In the genomic region with DNA sequence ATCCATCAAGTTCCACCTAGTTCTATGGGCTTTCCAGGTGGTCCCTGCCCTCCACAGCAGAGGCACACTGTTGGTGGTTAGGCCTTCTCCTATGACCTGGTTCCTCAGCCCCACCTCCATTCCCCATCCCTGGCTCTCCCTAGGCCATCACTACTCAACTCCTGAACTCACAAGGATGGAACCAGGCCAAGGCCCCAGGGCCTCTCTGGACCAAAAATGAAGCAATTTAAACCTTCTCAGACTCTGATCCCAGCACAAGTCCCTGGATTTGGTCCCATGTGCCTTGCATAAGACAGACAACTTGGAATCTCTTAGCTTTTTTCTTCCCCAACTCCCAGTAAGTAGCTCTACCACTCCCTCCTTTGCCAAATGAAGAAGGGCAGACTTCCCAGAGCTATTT, we compare ENCODE assay signal across 24 cellular contexts. TPM values are rescaled to one million over a fixed set of nuclear protein-coding genes. Genes with fewer than 3 reads are reported as not detected.
DNase-seq lines count a peak whose midpoint lies in the region; TF ChIP-seq lines count a peak whose summit lies in the region.
"Had no signal": no experiment of that assay in that cellular context is flagged by ENCODE, and none has a peak within 500 bp of the region (broad histone marks: within the 10 kb centered on the region; RNA-seq: fewer than 3 reads in every experiment).

No MANE protein-coding gene starts in this region.

- POLR2A ChIA-PET in MCF 10A (lab: Yijun Ruan, JAX): interaction anchor here (1.7 kb wide), 1 partner anchor 11 kb away, joined by 6 read pairs; no protein-coding TSS in a partner anchor

- peak overlapping the region; percentile 69 for H3K27ac Mint-ChIP-seq in MCF 10A (ENCODE audit: low read depth, unreplicated experiment)
- H3K27ac Mint-ChIP-seq: CD4-positive, CD25-positive, alpha-beta regulatory T cell had no signal

- DNase-seq in MCF 10A (ENCODE audit: unreplicated experiment) (peak; percentile 80), mammary epithelial cell (no peak), coronary artery (ENCODE audit: low spot score) (peak; percentile 45), globus pallidus (ENCODE audit: low spot score) (peak; percentile 3), middle frontal gyrus (ENCODE audit: extremely low spot score, low spot score) (no peak), dorsolateral prefrontal cortex (no peak), kidney glomerular epithelial cell (lab: John Stamatoyannopoulos, UW) (no peak)
- DNase-seq: 8988T; ACHN; CD4-positive, CD25-positive, alpha-beta regulatory T cell; DMS153; DND-41; H7; Kasumi-1; MM.1S; NCI-H1417; NCI-H1694 treated with DMSO at 0.1 percent for 48 hours; NCI-H2081; NCI-H2227 treated with DMSO at 0.1 percent for 48 hours; NCI-H526 treated with DMSO at 0.1 percent for 48 hours; SK-N-SH had no signal

- no peaks in the 10 kb centered on the region for H3K36me3 Mint-ChIP-seq in MCF 10A (ENCODE audit: insufficient read depth, unreplicated experiment)

- H3K9me3 ChIP-seq in mammary epithelial cell (replicated peaks; ENCODE audit: insufficient read depth, low read length): no peaks in the 10 kb centered on the region
- H3K9me3 ChIP-seq: BLaER1, SK-N-SH had no signal

- peaks cover 6% of the 10 kb centered on the region for H3K9me3 Mint-ChIP-seq in MCF 10A (ENCODE audit: unreplicated experiment)

- no peaks in the 10 kb centered on the region for H3K27me3 Mint-ChIP-seq in MCF 10A (ENCODE audit: insufficient read depth, unreplicated experiment)

- no peaks in the 10 kb centered on the region for H3K27me3 ChIP-seq in mammary epithelial cell (ENCODE audit: insufficient read depth, low read length)
- peaks cover 0 to 18% (median 5%) of the 10 kb centered on the region in 45 donors for H3K27me3 ChIP-seq in dorsolateral prefrontal cortex
- H3K27me3 ChIP-seq: BLaER1 had no signal

- in situ Hi-C loops in mammary epithelial cell (cut with MboI; ENCODE audit: low sequenced_read_pairs in 2 of 2): no loop called here

- intact Hi-C loops in MCF 10A (cut with micrococcal nuclease): no loop called here
- intact Hi-C loops in mammary epithelial cell (cut with micrococcal nuclease): no loop called here
- intact Hi-C loops in dorsolateral prefrontal cortex (cut with DNase I): no loop called here

- no peak overlapping the region for H2AFZ ChIP-seq in mammary epithelial cell (ENCODE audit: low read depth, low read length)

- CTCF ChIA-PET in MCF 10A (lab: Yijun Ruan, JAX) (interaction anchor here (1.3 kb wide), 1 partner anchor 89 kb away, joined by 3 read pairs; no protein-coding TSS in a partner anchor), mammary epithelial cell (lab: Charles Lee; ENCODE audit: low non-redundant PET) (no interaction called here)

- H3K4me1 ChIP-seq in mammary epithelial cell (ENCODE audit: insufficient read depth, low read length): peaks cover 32% of the 10 kb centered on the region
- H3K4me1 ChIP-seq: BLaER1 had no signal

- H3K4me3 ChIP-seq in mammary epithelial cell (replicated peaks in 1 of 3; ENCODE audit: insufficient read depth in 1 of 3, low read depth in 2 of 3, low read length in 3 of 3) (no peak overlapping the region), coronary artery (no peak overlapping the region), dorsolateral prefrontal cortex (no peak overlapping the region)
- H3K4me3 ChIP-seq: BLaER1, K562 had no signal

- TF ChIP-seq CTCF in MCF 10A (IDR thresholded peaks at IDR 0.05; ENCODE audit: unreplicated experiment) (no peak), mammary epithelial cell (conservative IDR thresholded peaks at IDR 0.05 in 1 of 2, IDR thresholded peaks at IDR 0.05 in 1 of 2; ENCODE audit: extremely low read depth in 1 of 2, insufficient read depth in 1 of 2, low read depth in 1 of 2, low read length in 2 of 2) (no peak), coronary artery (IDR thresholded peaks at IDR 0.05) (no peak), dorsolateral prefrontal cortex (IDR thresholded peaks at IDR 0.05 in 54 of 56, conservative IDR thresholded peaks at IDR 0.05 in 2 of 56; ENCODE audit: low read depth in 1 of 56, partially characterized antibody in 56 of 56) (no peak)

- no peak overlapping the region for H3K9ac ChIP-seq in mammary epithelial cell (ENCODE audit: insufficient read depth, low read length)
- H3K9ac ChIP-seq: BLaER1, SK-N-SH had no signal

- H4K20me1 ChIP-seq in mammary epithelial cell (ENCODE audit: insufficient read depth, low read length): no peaks in the 10 kb centered on the region
- H4K20me1 ChIP-seq: BLaER1 had no signal

- dilution Hi-C loops in mammary epithelial cell (cut with HindIII; ENCODE audit: low sequenced_read_pairs): loop anchor here (10.0 kb wide), 1 partner anchor 134 kb away; no protein-coding TSS in a partner anchor

- H3K79me2 ChIP-seq in mammary epithelial cell (ENCODE audit: insufficient read depth, low read length): no peaks in the 10 kb centered on the region

- peaks cover 25% of the 10 kb centered on the region for H3K4me1 Mint-ChIP-seq in MCF 10A (ENCODE audit: insufficient read depth, unreplicated experiment)

- H3K27ac ChIP-seq in mammary epithelial cell (ENCODE audit: insufficient read depth, low read depth, low read length): no peak overlapping the region
- no peak overlapping the region for H3K27ac ChIP-seq in coronary artery
- no peak overlapping the region for H3K27ac ChIP-seq in dorsolateral prefrontal cortex
- H3K27ac ChIP-seq: BLaER1 had no signal

- H3K4me2 ChIP-seq in mammary epithelial cell (ENCODE audit: insufficient read depth, low read depth, low read length): no peak overlapping the region
- H3K4me2 ChIP-seq: BLaER1, SK-N-SH had no signal

- no peak overlapping the region for H3K4me3 Mint-ChIP-seq in MCF 10A (ENCODE audit: unreplicated experiment)
- H3K4me3 Mint-ChIP-seq: CD4-positive, CD25-positive, alpha-beta regulatory T cell had no signal

- H3K36me3 ChIP-seq in mammary epithelial cell (ENCODE audit: insufficient read depth, low read length): no peaks in the 10 kb centered on the region
- H3K36me3 ChIP-seq: BLaER1 had no signal

- BruUV-seq in MCF 10A (replicated peaks; lab: Mats Ljungman, UMichigan) (no TSS peak), mammary epithelial cell (replicated peaks; lab: Mats Ljungman, UMichigan) (no TSS peak)

RNA-seq across cellular contexts. Expression of a gene that starts 14.4 kb away (rescaled TPM):
- total RNA-seq in MCF 10A (2022): not detected in 2 replicates
- total RNA-seq in mammary epithelial cell: under 1 TPM in 1 of 2 donors, not detected in 1; under 0.01 TPM
- 0.10 TPM for polyA plus RNA-seq in mammary epithelial cell
- polyA minus RNA-seq in mammary epithelial cell: not detected
- 1 to 10 TPM in 119 of 120 experiments, under 1 TPM in 1; 0.95 to 8.1 (median 2.8) TPM for total RNA-seq in dorsolateral prefrontal cortex
- total RNA-seq: CD4-positive, CD25-positive, alpha-beta regulatory T cell; K562; NCI-H460 had no signal
- polyA plus RNA-seq: K562, SK-N-SH had no signal

Comparison
In these comparisons a context has a peak if more than half of its experiments do, and no peak if none do; other contexts are left out.
1. DNase-seq: peak in MCF 10A (single experiment), coronary artery (single experiment) and globus pallidus (single experiment); none in mammary epithelial cell (single experiment), middle frontal gyrus (single experiment), dorsolateral prefrontal cortex (0 of 10) and kidney glomerular epithelial cell (single experiment).